In the genomic region with DNA sequence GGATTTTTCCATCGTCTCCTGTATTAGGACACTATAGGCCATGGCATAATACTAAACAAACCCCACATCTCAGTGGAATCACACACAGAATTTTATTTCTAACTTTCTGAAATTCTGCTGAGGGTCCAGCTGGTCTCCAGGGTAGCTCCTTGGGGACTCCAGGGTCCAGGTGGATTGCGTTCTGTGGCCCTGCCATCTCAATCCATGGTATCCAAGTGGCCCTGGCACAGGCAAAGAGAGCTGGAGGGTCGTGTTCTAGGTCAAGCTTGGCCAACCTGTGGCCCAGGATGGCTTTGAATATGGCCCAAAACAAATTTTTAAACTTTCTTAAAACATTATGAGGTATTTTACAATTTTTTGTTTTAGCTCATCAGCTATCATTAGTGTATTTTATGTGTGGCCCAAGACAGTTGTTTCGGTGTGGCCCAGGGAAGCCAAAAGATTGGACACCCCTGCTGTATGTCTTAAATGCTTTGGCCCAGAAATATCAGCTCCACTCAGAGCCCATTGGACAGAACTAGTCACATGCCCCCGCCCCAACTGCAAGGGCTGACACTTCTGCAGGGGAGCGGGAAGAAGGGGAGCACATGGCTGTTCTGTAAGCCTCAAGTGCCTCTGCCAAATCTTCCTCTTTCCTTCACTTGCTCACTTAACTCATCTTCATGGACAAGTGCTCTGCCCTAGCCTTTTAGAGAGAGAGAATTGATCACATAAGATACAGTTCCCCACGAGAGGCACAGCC, we compare ENCODE assay signal across 14 cellular contexts.
DNase-seq lines count a peak whose midpoint lies in the region; TF ChIP-seq lines count a peak whose summit lies in the region.
"Had no signal": no experiment of that assay in that cellular context is flagged by ENCODE, and none has a peak within 500 bp of the region (broad histone marks: within the 10 kb centered on the region; RNA-seq: fewer than 3 reads in every experiment).

No MANE protein-coding gene starts in this region.

- H3K36me3 ChIP-seq in Karpas-422 (ENCODE audit: insufficient read depth, low read length) (no peaks in the 10 kb centered on the region; the same call in 1 of the 2 replicates), adrenal gland (replicated peaks in 1 of 2) (peaks cover 0 to 11% of the 10 kb centered on the region in 2 donors), osteoblast (ENCODE audit: insufficient read depth, low read length) (peaks cover 21% of the 10 kb centered on the region)

- no peak overlapping the region for H2BK5ac ChIP-seq in H9 (ENCODE audit: insufficient read length, low read length)

- H3K4me3 Mint-ChIP-seq in H9 = no peak overlapping the region
- no peak overlapping the region for H3K4me3 Mint-ChIP-seq in activated CD4-positive, alpha-beta memory T cell treated with anti-CD3 and anti-CD28 coated beads, Interleukin-2, amount 10 ng/mL, durations not matched to agents 7 days and 5 days
- H3K4me3 Mint-ChIP-seq: activated CD8-positive, alpha-beta T cell treated with anti-CD3 and anti-CD28 coated beads, Interleukin-2, amount 10 ng/mL, durations not matched to agents 7 days and 5 days had no signal

- H3K14ac ChIP-seq in H9 (ENCODE audit: insufficient read depth, low read length) = no peak overlapping the region

- H3K4me2 ChIP-seq in Karpas-422 (ENCODE audit: low read depth, low read length, poor library complexity, severe bottlenecking) (peak overlapping the region; percentile 34), osteoblast (ENCODE audit: insufficient read depth, low read length) (peak overlapping the region; percentile 32), H9 (ENCODE audit: insufficient read depth, insufficient read length, low read length) (no peak overlapping the region)

- POLR2A ChIA-PET in activated CD4-positive, alpha-beta memory T cell treated with anti-CD3 and anti-CD28 coated beads, Interleukin-2, amount 10 ng/mL, durations not matched to agents 7 days and 5 days (lab: Charles Lee) = interaction anchor here (0.7 kb wide), 1 partner anchor 147 kb away, joined by 3 read pairs; no protein-coding TSS in a partner anchor

- H3K79me2 ChIP-seq in Karpas-422 (ENCODE audit: low read length) = no peaks in the 10 kb centered on the region
- H3K79me2 ChIP-seq in osteoblast (ENCODE audit: insufficient read depth, low read length) = peaks cover 16% of the 10 kb centered on the region
- no peaks in the 10 kb centered on the region for H3K79me2 ChIP-seq in H9 (ENCODE audit: insufficient read depth, low read length)

- no peak overlapping the region for H3K4me3 ChIP-seq in Karpas-422 (ENCODE audit: low read length)
- H3K4me3 ChIP-seq in adrenal gland = no peak overlapping the region
- H3K4me3 ChIP-seq in osteoblast (ENCODE audit: insufficient read depth, low read length) = no peak overlapping the region
- H3K4me3 ChIP-seq: SJSA1, tibial nerve had no signal

- no peak for TF ChIP-seq POLR2A in adrenal gland (IDR thresholded peaks at IDR 0.05)

- H3K9me3 ChIP-seq in Karpas-422 (ENCODE audit: low read length) (no peaks in the 10 kb centered on the region), adrenal gland (replicated peaks in 1 of 3) (no peaks in the 10 kb centered on the region), osteoblast (ENCODE audit: low read depth, low read length) (no peaks in the 10 kb centered on the region), H9 (ENCODE audit: control insufficient read depth, low read depth, low read length) (no peaks in the 10 kb centered on the region)

- H3K4me1 ChIP-seq in Karpas-422 (ENCODE audit: low read length) (peaks cover 45% of the 10 kb centered on the region), adrenal gland (replicated peaks in 1 of 2) (peaks cover 8 to 19% of the 10 kb centered on the region in 2 donors), osteoblast (ENCODE audit: insufficient read depth, low read length) (peaks cover 39% of the 10 kb centered on the region), H9 (ENCODE audit: insufficient read depth, low read length) (no peaks in the 10 kb centered on the region)

- TF ChIP-seq CTCF in adrenal gland (IDR thresholded peaks at IDR 0.05) (no peak), osteoblast (IDR thresholded peaks at IDR 0.05; ENCODE audit: extremely low read depth, low read depth, low read length) (no peak), H9 (conservative IDR thresholded peaks at IDR 0.05) (no peak)

- CTCF ChIA-PET in activated CD4-positive, alpha-beta memory T cell treated with anti-CD3 and anti-CD28 coated beads, Interleukin-2, amount 10 ng/mL, durations not matched to agents 7 days and 5 days (lab: Charles Lee) = interaction anchor here (0.8 to 1.8 kb wide), 9 partner anchors 10 to 846 kb away, joined by 3 to 8 read pairs (median 3); no protein-coding TSS in a partner anchor

- peaks cover 11 to 20% (median 16%) of the 10 kb centered on the region in 3 experiments for H3K36me3 Mint-ChIP-seq in H9 (ENCODE audit: insufficient read depth in 1 of 3, low read depth in 3 of 3)
- H3K36me3 Mint-ChIP-seq in activated CD4-positive, alpha-beta memory T cell treated with anti-CD3 and anti-CD28 coated beads, Interleukin-2, amount 10 ng/mL, durations not matched to agents 7 days and 5 days (ENCODE audit: low read depth) = no peaks in the 10 kb centered on the region

- H4K20me1 ChIP-seq in Karpas-422 (ENCODE audit: insufficient read depth, low read depth, low read length) (no peaks in the 10 kb centered on the region), osteoblast (ENCODE audit: insufficient read depth, low read length) (peaks cover 28% of the 10 kb centered on the region), H9 (ENCODE audit: control insufficient read depth, insufficient read depth, insufficient read length) (no peaks in the 10 kb centered on the region)

- H2AFZ ChIP-seq in Karpas-422 (ENCODE audit: low read length) = peak overlapping the region; percentile 37; the same call in 1 of the 2 replicates
- H2AFZ ChIP-seq in osteoblast (ENCODE audit: low read length) = no peak overlapping the region
- no peak overlapping the region for H2AFZ ChIP-seq in H9 (ENCODE audit: low read length)

- DNase-seq in GF-D8 (lab: John Stamatoyannopoulos, UW) (peak; percentile 53), Karpas-422 (peak; percentile 75), adrenal gland (peak in 6 of 7 donors; percentile 6 to 48 (median 12)), osteoblast (ENCODE audit: insufficient read length, low spot score, missing footprints) (no peak), H9 (no peak)
- DNase-seq in stimulated activated CD4-positive, alpha-beta T cell treated with anti-CD3 and anti-CD28 coated beads, Interleukin-4, amount 100 ng/mL, for 1 hour = no peak
- no peak for DNase-seq in stimulated activated naive CD4-positive, alpha-beta T cell (lab: John Stamatoyannopoulos, UW)
- no peak for DNase-seq in activated CD4-positive, alpha-beta memory T cell treated with anti-CD3 and anti-CD28 coated beads, Interleukin-2, amount 10 ng/mL, durations not matched to agents 7 days and 5 days
- DNase-seq: activated CD8-positive, alpha-beta T cell treated with anti-CD3 and anti-CD28 coated beads, Interleukin-2, amount 10 ng/mL, durations not matched to agents 7 days and 5 days; cortex of kidney; stimulated activated CD4-positive, alpha-beta T cell treated with anti-CD3 and anti-CD28 coated beads, Interleukin-2, amount 100 ng/mL, for 48 hours; stimulated activated CD8-positive, alpha-beta memory T cell treated with anti-CD3 and anti-CD28 coated beads, Interleukin-4, amount 100 ng/mL, for 48 hours had no signal

- H3T11ph ChIP-seq in H9 (ENCODE audit: low read length) = no peak overlapping the region

- 0 out of 2 replicates have a peak overlapping the region, but pooled peaks have one; percentile 17 for H3K27ac ChIP-seq in Karpas-422 (ENCODE audit: low read length)
- no peak overlapping the region for H3K27ac ChIP-seq in adrenal gland
- H3K27ac ChIP-seq in osteoblast (ENCODE audit: low read depth, low read length) = peak overlapping the region; percentile 73
- H3K27ac ChIP-seq in H9 (ENCODE audit: insufficient read length, low read depth, low read length) = no peak overlapping the region
- H3K27ac ChIP-seq: SJSA1 had no signal

- H2BK120ac ChIP-seq in H9 (ENCODE audit: low read depth, low read length, poor library complexity, severe bottlenecking) = no peak overlapping the region

- H3K9me3 Mint-ChIP-seq in H9 = peaks cover 11 to 12% of the 10 kb centered on the region in 2 experiments
- H3K9me3 Mint-ChIP-seq in activated CD4-positive, alpha-beta memory T cell treated with anti-CD3 and anti-CD28 coated beads, Interleukin-2, amount 10 ng/mL, durations not matched to agents 7 days and 5 days = peaks cover 6% of the 10 kb centered on the region

- intact Hi-C loops in adrenal gland (cut with DNase I) = loop anchor here (10.0 kb wide), 6 partner anchors 111 to 741 kb away; no protein-coding TSS in a partner anchor

- H3K56ac ChIP-seq in H9 (ENCODE audit: insufficient read length, low read depth, low read length) = no peak overlapping the region

- H3K4me1 Mint-ChIP-seq in H9 = 0 out of 4 replicates have a peak, but pooled peaks cover 0 to 4% of the 10 kb centered on the region in 2 experiments
- H3K4me1 Mint-ChIP-seq in activated CD4-positive, alpha-beta memory T cell treated with anti-CD3 and anti-CD28 coated beads, Interleukin-2, amount 10 ng/mL, durations not matched to agents 7 days and 5 days = peaks cover 3% of the 10 kb centered on the region

- no peaks in the 10 kb centered on the region for H3K79me1 ChIP-seq in H9 (ENCODE audit: insufficient read depth, low read depth, low read length, poor library complexity, severe bottlenecking)

- H3K27me3 Mint-ChIP-seq in H9 (ENCODE audit: low read depth) = no peaks in the 10 kb centered on the region
- no peaks in the 10 kb centered on the region for H3K27me3 Mint-ChIP-seq in activated CD4-positive, alpha-beta memory T cell treated with anti-CD3 and anti-CD28 coated beads, Interleukin-2, amount 10 ng/mL, durations not matched to agents 7 days and 5 days

- H3K4ac ChIP-seq in H9 (ENCODE audit: low read depth, low read length) = no peak overlapping the region

- H2BK15ac ChIP-seq in H9 (ENCODE audit: low read depth, low read length) = no peak overlapping the region

- no peak overlapping the region for H2BK20ac ChIP-seq in H9 (ENCODE audit: low read depth, low read length, poor library complexity, severe bottlenecking)

- H2BK12ac ChIP-seq in H9 (ENCODE audit: insufficient read length, low read depth, low read length) = no peak overlapping the region

- 73 to 80% (median 76%) methylated on average over 7 of the region's 7 CpGs for whole genome bisulfite sequencing in adrenal gland, 4 donors
- WGBS in H9 (ENCODE audit: extremely low coverage, insufficient read length, low lambda C conversion rate) = no CpG with 5 or more reads among the region's 7 CpGs

- no peaks in the 10 kb centered on the region for H3K23me2 ChIP-seq in H9 (ENCODE audit: insufficient read length, low read depth, low read length, poor library complexity, severe bottlenecking)

- no peak overlapping the region for H2AK5ac ChIP-seq in H9 (ENCODE audit: insufficient read length, low read length)

- no peak overlapping the region for H3K23ac ChIP-seq in H9 (ENCODE audit: insufficient read length, low read depth, low read length)

- H4K91ac ChIP-seq in H9 (ENCODE audit: insufficient read length, low read depth, low read length) = no peak overlapping the region

- peak overlapping the region; percentile 13; the same call in 1 of the 2 replicates for H3K9ac ChIP-seq in Karpas-422 (ENCODE audit: low read length)
- no peak overlapping the region for H3K9ac ChIP-seq in H9 (ENCODE audit: extremely low read depth, insufficient read length, low read length)

- H3K18ac ChIP-seq in H9 (ENCODE audit: insufficient read length, low read depth, low read length) = no peak overlapping the region

- H3K27ac Mint-ChIP-seq in H9 = no peak overlapping the region
- no peak overlapping the region for H3K27ac Mint-ChIP-seq in activated CD4-positive, alpha-beta memory T cell treated with anti-CD3 and anti-CD28 coated beads, Interleukin-2, amount 10 ng/mL, durations not matched to agents 7 days and 5 days
- H3K27ac Mint-ChIP-seq: activated CD8-positive, alpha-beta T cell treated with anti-CD3 and anti-CD28 coated beads, Interleukin-2, amount 10 ng/mL, durations not matched to agents 7 days and 5 days had no signal

- H3K9me2 ChIP-seq in Karpas-422 (replicated peaks; ENCODE audit: insufficient read depth, low read length) = no peaks in the 10 kb centered on the region

- H4K5ac ChIP-seq in H9 (ENCODE audit: insufficient read length, low read depth, low read length) = no peak overlapping the region

- no peak overlapping the region for H4K8ac ChIP-seq in H9 (replicated peaks; ENCODE audit: insufficient read length, low read depth, low read length)

- no peaks in the 10 kb centered on the region for H3K27me3 ChIP-seq in Karpas-422 (ENCODE audit: low read length)
- no peaks in the 10 kb centered on the region for H3K27me3 ChIP-seq in adrenal gland
- H3K27me3 ChIP-seq in osteoblast (ENCODE audit: insufficient read depth, low read length) = no peaks in the 10 kb centered on the region
- no peaks in the 10 kb centered on the region for H3K27me3 ChIP-seq in H9 (ENCODE audit: insufficient read depth, low read length)
- H3K27me3 ChIP-seq: SJSA1, tibial nerve had no signal

Comparison
In these comparisons a context has a peak if more than half of its experiments do, and no peak if none do; other contexts are left out.
1. DNase-seq: peak in GF-D8 (single experiment), Karpas-422 (single experiment) and adrenal gland (6 of 7); none in osteoblast (single experiment), H9 (single experiment), stimulated activated CD4-positive, alpha-beta T cell treated with anti-CD3 and anti-CD28 coated beads, Interleukin-4, amount 100 ng/mL, for 1 hour (single experiment), stimulated activated naive CD4-positive, alpha-beta T cell (0 of 6) and activated CD4-positive, alpha-beta memory T cell treated with anti-CD3 and anti-CD28 coated beads, Interleukin-2, amount 10 ng/mL, durations not matched to agents 7 days and 5 days (single experiment).
2. H3K27ac ChIP-seq: peak in Karpas-422 (single experiment) and osteoblast (single experiment); none in adrenal gland (0 of 5) and H9 (single experiment).